12 cellular contexts compared by ENCODE assay signal in genomic region chr16:49462989-49463371, GRCh38.
DNase-seq lines count a peak whose midpoint lies in the region; ATAC-seq, FAIRE-seq and TF ChIP-seq lines count a peak whose summit lies in the region.
"Had no signal": no experiment of that assay in that cellular context is flagged by ENCODE, and none has a peak within 500 bp of the region (broad histone marks: within the 10 kb centered on the region; RNA-seq: fewer than 3 reads in every experiment).

No MANE protein-coding gene starts in this region.

- H2BK15ac ChIP-seq in H1 (ENCODE audit: low read length), result no peak overlapping the region; the same call in 1 of the 2 replicates

- POLR2A ChIA-PET in H1 (lab: Charles Lee; ENCODE audit: partially characterized antibody), result no interaction called here

- no peak for TF ChIP-seq POLR2A in H1 (IDR thresholded peaks at IDR 0.05; ENCODE audit: control extremely low read depth in 1 of 2, low read depth in 2 of 2, low read length in 2 of 2)

- H3K4me2 ChIP-seq in BLaER1 treated with 17β-estradiol and CSF1 and Interleukin-3, amounts not matched to agents 10 nM and 100 nM, result peak overlapping the region; percentile 67 to 92 (median 85)
- H3K4me2 ChIP-seq in H1 (ENCODE audit: insufficient read depth in 1 of 2, low read depth in 2 of 2, low read length in 2 of 2), result no peak overlapping the region

- no peak overlapping the region for H4K91ac ChIP-seq in H1 (replicated peaks; ENCODE audit: insufficient read length, low read length)

- no peak overlapping the region for H2BK120ac ChIP-seq in H1 (replicated peaks; ENCODE audit: low read depth, low read length)

- no peaks in the 10 kb centered on the region for H3K79me1 ChIP-seq in H1 (ENCODE audit: low read depth, low read length)

- H3K4me1 ChIP-seq in BLaER1 treated with 17β-estradiol and CSF1 and Interleukin-3, amounts not matched to agents 10 nM and 100 nM, result peaks cover 28 to 86% (median 81%) of the 10 kb centered on the region in 10 experiments
- H3K4me1 ChIP-seq in H1 (replicated peaks in 1 of 4; ENCODE audit: control insufficient read depth in 3 of 4, insufficient read depth in 4 of 4, low read length in 3 of 4), result peaks cover 0 to 3% (median 1%) of the 10 kb centered on the region in 4 experiments; a peak in 4 of 7 replicates

- H4K5ac ChIP-seq in H1 (ENCODE audit: insufficient read length, low read depth, low read length), result no peak overlapping the region

- FAIRE-seq in H1 (lab: Jason Lieb, UNC), result no peak
- FAIRE-seq: colon had no signal

- no peak overlapping the region for H3K56ac ChIP-seq in H1 (replicated peaks; ENCODE audit: insufficient read length, low read depth, low read length)

- H3K9me3 ChIP-seq in BLaER1 treated with 17β-estradiol and CSF1 and Interleukin-3, amounts not matched to agents 10 nM and 100 nM (replicated peaks in 1 of 11), result no peaks in the 10 kb centered on the region
- H3K9me3 ChIP-seq in H1 (ENCODE audit: insufficient read depth in 2 of 2, low read depth in 1 of 2, low read length in 1 of 2), result no peaks in the 10 kb centered on the region
- H3K9me3 ChIP-seq: heart right ventricle, upper lobe of left lung had no signal

- no peak for TF ChIP-seq EP300 in H1 (IDR thresholded peaks at IDR 0.05; ENCODE audit: borderline replicate concordance in 1 of 2, low read depth in 2 of 2, low read length in 2 of 2)

- H2AFZ ChIP-seq in H1 (ENCODE audit: low read length), result no peak overlapping the region

- H3K14ac ChIP-seq in H1 (ENCODE audit: insufficient read length), result no peak overlapping the region

- no peak for TF ChIP-seq RAD21 in H1 (IDR thresholded peaks at IDR 0.05 in 1 of 2, conservative IDR thresholded peaks at IDR 0.05 in 1 of 2; ENCODE audit: low read depth in 2 of 2, low read length in 2 of 2)

- no peak overlapping the region for H2BK5ac ChIP-seq in H1 (ENCODE audit: low read depth, low read length)

- H3K79me2 ChIP-seq in H1 (ENCODE audit: control insufficient read depth in 1 of 2, insufficient read depth in 2 of 2, low read length in 2 of 2), result no peaks in the 10 kb centered on the region

- no peaks in the 10 kb centered on the region for H4K20me1 ChIP-seq in BLaER1 treated with 17β-estradiol and CSF1 and Interleukin-3, amounts not matched to agents 10 nM and 100 nM
- H4K20me1 ChIP-seq in H1 (replicated peaks in 1 of 2; ENCODE audit: control insufficient read depth in 1 of 2, insufficient read depth in 2 of 2, low read length in 2 of 2), result no peaks in the 10 kb centered on the region

- CTCF ChIA-PET in H1 (lab: Charles Lee; ENCODE audit: partially characterized antibody), result interaction anchor here (0.7 to 2.0 kb wide), 11 partner anchors 11 to 130 kb away, joined by 3 to 7 read pairs (median 4); no protein-coding TSS in a partner anchor

- H3K23me2 ChIP-seq in H1 (ENCODE audit: low read depth, low read length), result peaks cover 5% of the 10 kb centered on the region; the same call in 1 of the 2 replicates

- no peak overlapping the region for H2AK5ac ChIP-seq in H1 (ENCODE audit: low read depth, low read length)

- peak; percentile 5 for DNase-seq in NCI-H510A (lab: John Stamatoyannopoulos, UW)
- DNase-seq in H1 (ENCODE audit: low read depth in 1 of 2, low spot score in 2 of 2), result peak in 1 of 2 experiments; percentile 35
- DNase-seq in NCI-H2081 treated with DMSO at 0.1 percent for 48 hours (lab: John Stamatoyannopoulos, UW), result no peak
- no peak for DNase-seq in GM03348 (ENCODE audit: low spot score)
- DNase-seq: heart right ventricle had no signal

- H3K36me3 ChIP-seq in BLaER1 treated with 17β-estradiol and CSF1 and Interleukin-3, amounts not matched to agents 10 nM and 100 nM, result no peaks in the 10 kb centered on the region
- no peaks in the 10 kb centered on the region for H3K36me3 ChIP-seq in H1 (ENCODE audit: control insufficient read depth in 2 of 4, insufficient read depth in 4 of 4, low read length in 3 of 4)
- H3K36me3 ChIP-seq: heart right ventricle, upper lobe of left lung had no signal

- H3K27me3 ChIP-seq in BLaER1 treated with 17β-estradiol and CSF1 and Interleukin-3, amounts not matched to agents 10 nM and 100 nM, result peaks cover 0 to 19% (median 0%) of the 10 kb centered on the region in 11 experiments; a peak in 7 of 22 replicates
- H3K27me3 ChIP-seq in H1 (replicated peaks in 1 of 4; ENCODE audit: control insufficient read depth in 3 of 4, extremely low read depth in 1 of 4, insufficient read depth in 3 of 4, low read length in 3 of 4), result peaks cover 0 to 15% (median 12%) of the 10 kb centered on the region in 4 experiments; a peak in 6 of 7 replicates
- H3K27me3 ChIP-seq: upper lobe of left lung had no signal

- no peak overlapping the region for H2BK20ac ChIP-seq in H1 (ENCODE audit: low read length)

- H3K9ac ChIP-seq in BLaER1 treated with 17β-estradiol and CSF1 and Interleukin-3, amounts not matched to agents 10 nM and 100 nM, result peak overlapping the region in 7 of 11 experiments; percentile 43 to 79 (median 74); a peak in 14 of 22 replicates
- H3K9ac ChIP-seq in H1 (replicated peaks in 1 of 4; ENCODE audit: extremely low read depth in 1 of 4, low read depth in 3 of 4, low read length in 3 of 4), result no peak overlapping the region

- TF ChIP-seq CTCF in H1 (IDR thresholded peaks at IDR 0.05; ENCODE audit: control extremely low read depth in 1 of 3, insufficient read depth in 1 of 3, low read depth in 1 of 3, low read length in 3 of 3), result no peak

- no peak overlapping the region for H3K4ac ChIP-seq in H1 (replicated peaks; ENCODE audit: insufficient read length, low read depth, low read length)

- peak overlapping the region in 9 of 11 experiments; percentile 12 to 94 (median 77); a peak in 16 of 22 replicates for H3K27ac ChIP-seq in BLaER1 treated with 17β-estradiol and CSF1 and Interleukin-3, amounts not matched to agents 10 nM and 100 nM
- H3K27ac ChIP-seq in H1 (ENCODE audit: low read depth, low read length), result no peak overlapping the region
- H3K27ac ChIP-seq: heart right ventricle, upper lobe of left lung had no signal

- H3K18ac ChIP-seq in H1 (ENCODE audit: extremely low read depth, low read length), result no peak overlapping the region

- H2BK12ac ChIP-seq in H1 (ENCODE audit: low read depth, low read length), result no peak overlapping the region; the same call in 1 of the 2 replicates

- H4K8ac ChIP-seq in H1 (ENCODE audit: extremely low read depth, insufficient read depth, low read length), result no peak overlapping the region; the same call in 1 of the 2 replicates

- no peak overlapping the region for H3K23ac ChIP-seq in H1 (ENCODE audit: insufficient read length)

- peak overlapping the region in 1 of 10 experiments; percentile 23; a peak in 2 of 20 replicates for H3K4me3 ChIP-seq in BLaER1 treated with 17β-estradiol and CSF1 and Interleukin-3, amounts not matched to agents 10 nM and 100 nM
- no peak overlapping the region for H3K4me3 ChIP-seq in H1 (ENCODE audit: extremely low read depth in 1 of 4, insufficient read depth in 2 of 4, low read depth in 3 of 4, low read length in 4 of 4)
- H3K4me3 ChIP-seq: heart right ventricle, upper lobe of left lung had no signal

- 82% methylated on average over 6 of the region's 6 CpGs; no CpG with 5 or more reads in 1 of the 2 experiments for WGBS in H1 (ENCODE audit: extremely low coverage in 1 of 2, insufficient coverage in 1 of 2, insufficient read length in 1 of 2, insufficient replicate concordance in 2 of 2, low coverage in 1 of 2, low lambda C conversion rate in 2 of 2, missing lambda C conversion rate in 1 of 2), 2 experiments

- ATAC-seq in GM19023 (IDR thresholded peaks at IDR 0.05; ENCODE audit: unreplicated experiment), result peak; percentile 9
- no peak for ATAC-seq in HG03432 (IDR thresholded peaks at IDR 0.05; ENCODE audit: unreplicated experiment)
- no peak for ATAC-seq in HG03280 (IDR thresholded peaks at IDR 0.05; ENCODE audit: unreplicated experiment)
- ATAC-seq: heart right ventricle, Right ventricle myocardium inferior had no signal

TF ChIP-seq in H1, 55 proteins besides CTCF, POLR2A, EP300 and RAD21:
- TF ChIP-seq ATF3 (IDR thresholded peaks at IDR 0.05; ENCODE audit: insufficient read depth, low read depth, low read length) (no peak), KDM1A (IDR thresholded peaks at IDR 0.05; ENCODE audit: borderline replicate concordance, low read length) (peak; percentile 47; the same call in 1 of the 2 replicates), GTF2F1 (IDR thresholded peaks at IDR 0.05; ENCODE audit: borderline replicate concordance, low read depth, low read length) (no peak)

Comparison
In these comparisons a context has a peak if more than half of its experiments do, and no peak if none do; other contexts are left out.
1. H3K4me2 ChIP-seq: peak in BLaER1 treated with 17β-estradiol and CSF1 and Interleukin-3, amounts not matched to agents 10 nM and 100 nM (11 of 11); none in H1 (0 of 2).
2. H3K9ac ChIP-seq: peak in BLaER1 treated with 17β-estradiol and CSF1 and Interleukin-3, amounts not matched to agents 10 nM and 100 nM (7 of 11); none in H1 (0 of 4).